In the genomic region with DNA sequence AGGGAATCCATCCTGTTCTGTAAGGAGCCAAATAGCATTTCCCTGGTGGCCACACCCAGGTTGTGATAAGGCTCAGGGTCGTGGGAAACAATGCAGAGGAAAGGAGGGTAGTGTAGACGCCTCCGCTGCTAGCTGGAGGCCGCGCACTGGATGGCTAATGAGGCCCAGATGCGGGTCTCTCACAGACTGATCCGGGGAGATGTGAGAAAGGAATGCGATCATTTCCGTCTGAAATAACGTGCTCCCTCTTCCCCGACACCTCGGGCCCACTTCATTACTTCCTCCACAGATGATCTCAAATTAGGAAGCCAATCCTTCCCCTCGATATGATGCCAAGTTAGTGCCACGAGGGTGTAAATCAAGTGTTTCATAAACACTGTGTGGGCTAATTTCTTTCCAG, we compare ENCODE assay signal across 25 cellular contexts.
DNase-seq lines count a peak whose midpoint lies in the region; TF ChIP-seq lines count a peak whose summit lies in the region.
"Had no signal": no experiment of that assay in that cellular context is flagged by ENCODE, and none has a peak within 500 bp of the region (broad histone marks: within the 10 kb centered on the region; RNA-seq: fewer than 3 reads in every experiment).

No MANE protein-coding gene starts in this region.

- H3K4me1 ChIP-seq in A673 (ENCODE audit: insufficient read depth, low read length, poor library complexity, severe bottlenecking), result no peaks in the 10 kb centered on the region

- CTCF ChIA-PET in A673 (lab: Charles Lee), result interaction anchor here (0.6 kb wide), 1 partner anchor 743 kb away, joined by 5 read pairs; a partner anchor contains a TSS

- DNase-seq in A673 (ENCODE audit: low spot score) (peak; percentile 67), SK-N-MC (ENCODE audit: low read depth, low spot score) (peak; percentile 51), fibroblast of mammary gland (ENCODE audit: low read depth) (peak; percentile 32), retina (peak; percentile 25), NCI-H2029 (lab: John Stamatoyannopoulos, UW) (no peak), D341Med (ENCODE audit: low spot score) (no peak), NCI-H2227 treated with DMSO at 0.1 percent for 48 hours (lab: John Stamatoyannopoulos, UW) (no peak), ACHN (no peak)
- DNase-seq: CD4-positive, alpha-beta T cell; DMS53; GDM1; H7; HFFc6; IMR-90; KG1; MG63; NCI-H1105 treated with DMSO at 0.1 percent for 48 hours; NCI-H146; NCI-H1930; NCI-H526 treated with DMSO at 0.1 percent for 48 hours; RPMI8226; SHP77 had no signal

- H3K9me3 ChIP-seq in A673 (ENCODE audit: low read depth, low read length, poor library complexity, severe bottlenecking) (no peaks in the 10 kb centered on the region), SK-N-MC (ENCODE audit: low read depth, low read length) (no peaks in the 10 kb centered on the region)
- H3K9me3 ChIP-seq: BLaER1 treated with 17β-estradiol and CSF1 and Interleukin-3, amounts not matched to agents 10 nM and 100 nM; MG63 had no signal

- in situ Hi-C loops in ACHN (cut with HindIII; ENCODE audit: low pct_ligation_motif_present, low pct_unique_long_range_greater_than_20kb, low sequenced_read_pairs), result no loop called here

- H3K27me3 ChIP-seq in A673 (replicated peaks; ENCODE audit: insufficient read depth, low read depth, low read length, poor library complexity), result peaks cover 100% of the 10 kb centered on the region
- H3K27me3 ChIP-seq: BLaER1 treated with 17β-estradiol and CSF1 and Interleukin-3, amounts not matched to agents 10 nM and 100 nM; MG63 had no signal

- POLR2A ChIA-PET in A673 (lab: Charles Lee; ENCODE audit: low non-redundant PET), result no interaction called here

- TF ChIP-seq CTCF in A673 (conservative IDR thresholded peaks at IDR 0.05; ENCODE audit: low read depth, low read length), result no peak
- no peak for TF ChIP-seq CTCF in fibroblast of mammary gland (conservative IDR thresholded peaks at IDR 0.05; ENCODE audit: control insufficient read depth, insufficient read depth, low read depth, low read length)

- no peak overlapping the region for H3K4me3 ChIP-seq in A673 (ENCODE audit: low read depth, low read length, poor library complexity, severe bottlenecking)
- no peak overlapping the region for H3K4me3 ChIP-seq in SK-N-MC
- H3K4me3 ChIP-seq in fibroblast of mammary gland (ENCODE audit: control insufficient read depth, low read depth, low read length), result no peak overlapping the region
- H3K4me3 ChIP-seq: BLaER1 treated with 17β-estradiol and CSF1 and Interleukin-3, amounts not matched to agents 10 nM and 100 nM; GM12878; MG63 had no signal

- H3K36me3 ChIP-seq in A673 (ENCODE audit: insufficient read depth, low read length, poor library complexity, severe bottlenecking), result no peaks in the 10 kb centered on the region
- H3K36me3 ChIP-seq in SK-N-MC (ENCODE audit: insufficient read depth, low read length), result no peaks in the 10 kb centered on the region
- H3K36me3 ChIP-seq: MG63 had no signal

- intact Hi-C loops in A673 (cut with micrococcal nuclease; ENCODE audit: unreplicated experiment), result no loop called here

- H3K27ac ChIP-seq in A673 (ENCODE audit: low read depth, low read length, poor library complexity, severe bottlenecking) (no peak overlapping the region), SK-N-MC (no peak overlapping the region)
- H3K27ac ChIP-seq: 22Rv1; BLaER1 treated with 17β-estradiol and CSF1 and Interleukin-3, amounts not matched to agents 10 nM and 100 nM had no signal

- H3K9ac ChIP-seq in SK-N-MC (ENCODE audit: insufficient read length), result no peak overlapping the region
- H3K9ac ChIP-seq: BLaER1 treated with 17β-estradiol and CSF1 and Interleukin-3, amounts not matched to agents 10 nM and 100 nM had no signal

- BruUV-seq in A673 (replicated peaks; lab: Mats Ljungman, UMichigan), result no TSS peak

Comparison
In these comparisons a context has a peak if more than half of its experiments do, and no peak if none do; other contexts are left out.
1. DNase-seq: peak in A673 (single experiment), SK-N-MC (single experiment), fibroblast of mammary gland (single experiment) and retina (single experiment); none in NCI-H2029 (single experiment), D341Med (single experiment), NCI-H2227 treated with DMSO at 0.1 percent for 48 hours (single experiment) and ACHN (single experiment).